ENCODE assay signal across 16 cellular contexts in the genomic region with DNA sequence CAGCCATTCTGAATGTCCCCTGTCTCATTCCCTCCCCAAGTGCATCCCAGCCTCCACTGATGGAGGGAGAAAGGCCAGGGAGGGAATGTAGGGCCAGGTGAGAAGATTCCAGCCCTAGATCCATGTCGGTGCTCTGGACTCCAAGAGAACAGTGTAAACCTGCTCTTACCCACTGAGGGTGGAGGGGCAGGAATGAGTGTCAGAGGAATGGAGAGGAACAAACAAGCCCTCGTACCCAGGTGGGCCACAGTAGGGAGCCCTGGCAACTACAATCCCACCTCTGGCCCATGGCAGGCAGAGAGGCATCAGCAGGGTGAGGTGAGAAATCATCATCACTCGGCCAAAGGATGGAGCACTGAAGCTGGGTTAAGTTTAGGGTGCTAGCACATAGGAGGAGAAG. TPM values are rescaled to one million over a fixed set of nuclear protein-coding genes. Genes with fewer than 3 reads are reported as not detected.
DNase-seq lines count a peak whose midpoint lies in the region; ATAC-seq and TF ChIP-seq lines count a peak whose summit lies in the region.
"Had no signal": no experiment of that assay in that cellular context is flagged by ENCODE, and none has a peak within 500 bp of the region (broad histone marks: within the 10 kb centered on the region; RNA-seq: fewer than 3 reads in every experiment).

No MANE protein-coding gene starts in this region.

- H3K27ac ChIP-seq in CD4-positive, alpha-beta T cell (ENCODE audit: low read depth, low read length): no peak overlapping the region
- H3K27ac ChIP-seq in trophoblast cell (ENCODE audit: low read depth, low read length) (no peak overlapping the region), Karpas-422 (ENCODE audit: low read length) (no peak overlapping the region)
- H3K27ac ChIP-seq: upper lobe of right lung, VCaP had no signal

- no peak overlapping the region for H2AK5ac ChIP-seq in trophoblast cell (ENCODE audit: low read length)

- CTCF ChIA-PET in CD4-positive, alpha-beta T cell (lab: Charles Lee): interaction anchor here (0.5 to 3.7 kb wide), 3 partner anchors 49 to 84 kb away, joined by 4 to 52 read pairs (median 5); partner anchors contain the start of gene DDX27

- peak overlapping the region; percentile 49 for H3K27ac Mint-ChIP-seq in CD4-positive, alpha-beta T cell
- H3K27ac Mint-ChIP-seq in T-helper 17 cell: peak overlapping the region; percentile 6
- H3K27ac Mint-ChIP-seq: activated T-helper 1 cell treated with anti-CD3 and anti-CD28 coated beads, Interleukin-12 subunit alpha, Interleukin-12 subunit beta, Interleukin-2, Interleukin-4 antibody, amounts not matched to agents 30 ng/mL and 10 ng/mL and 1 ng/mL, durations not matched to agents 14 hours and 24 hours and 36 hours had no signal

- H4K20me1 ChIP-seq in Karpas-422 (ENCODE audit: insufficient read depth, low read depth, low read length): no peaks in the 10 kb centered on the region

- no peak overlapping the region for H2BK120ac ChIP-seq in trophoblast cell (ENCODE audit: insufficient read depth, low read length, poor library complexity)

- no CpG with 5 or more reads among the region's 3 CpGs for WGBS in trophoblast cell (ENCODE audit: extremely low coverage, insufficient coverage, insufficient read length)

- no peaks in the 10 kb centered on the region for H3K9me3 ChIP-seq in CD4-positive, alpha-beta T cell (ENCODE audit: control insufficient read depth, low read length)
- H3K9me3 ChIP-seq in T-helper 17 cell (ENCODE audit: control insufficient read depth, low read length, poor library complexity, severe bottlenecking) (no peaks in the 10 kb centered on the region), iPS-15b (ENCODE audit: control insufficient read depth, insufficient read depth, low read length) (no peaks in the 10 kb centered on the region), trophoblast cell (ENCODE audit: insufficient read depth, low read depth, low read length) (peaks cover 2% of the 10 kb centered on the region), Karpas-422 (ENCODE audit: low read length) (no peaks in the 10 kb centered on the region)
- H3K9me3 ChIP-seq: adrenal gland, upper lobe of right lung had no signal

- H3K14ac ChIP-seq in trophoblast cell (ENCODE audit: low read length): no peak overlapping the region

- H3K36me3 ChIP-seq in iPS-15b (ENCODE audit: control insufficient read depth, insufficient read depth, low read length): peaks cover 3% of the 10 kb centered on the region
- peaks cover 14 to 18% of the 10 kb centered on the region in 2 experiments for H3K36me3 ChIP-seq in trophoblast cell (ENCODE audit: control insufficient read depth in 1 of 2, insufficient read depth in 2 of 2, low read length in 2 of 2)
- peaks cover 7% of the 10 kb centered on the region; the same call in 1 of the 2 replicates for H3K36me3 ChIP-seq in Karpas-422 (ENCODE audit: insufficient read depth, low read length)

- H2AFZ ChIP-seq in trophoblast cell (ENCODE audit: insufficient read depth, low read length, poor library complexity) (no peak overlapping the region), Karpas-422 (ENCODE audit: low read length) (no peak overlapping the region)

- H3K9me3 Mint-ChIP-seq in CD4-positive, alpha-beta T cell: no peaks in the 10 kb centered on the region
- H3K9me3 Mint-ChIP-seq: activated T-helper 1 cell treated with anti-CD3 and anti-CD28 coated beads, Interleukin-12 subunit alpha, Interleukin-12 subunit beta, Interleukin-2, Interleukin-4 antibody, amounts not matched to agents 30 ng/mL and 10 ng/mL and 1 ng/mL, durations not matched to agents 14 hours and 24 hours and 36 hours; IgD-negative memory B cell; memory B cell had no signal

- no peak overlapping the region for H2BK12ac ChIP-seq in trophoblast cell (ENCODE audit: low read length)

- H2BK5ac ChIP-seq in trophoblast cell (ENCODE audit: low read depth, low read length, poor library complexity): no peak overlapping the region

- H3K9ac ChIP-seq in iPS-15b (ENCODE audit: low read depth, low read length): peak overlapping the region; percentile 13
- peak overlapping the region; percentile 20 for H3K9ac ChIP-seq in trophoblast cell (ENCODE audit: low read length)
- H3K9ac ChIP-seq in Karpas-422 (ENCODE audit: low read length): no peak overlapping the region

- no peaks in the 10 kb centered on the region for H3K27me3 ChIP-seq in CD4-positive, alpha-beta T cell (ENCODE audit: control insufficient read depth, insufficient read depth, low read length)
- H3K27me3 ChIP-seq in iPS-15b (ENCODE audit: control insufficient read depth, insufficient read depth, low read length): no peaks in the 10 kb centered on the region
- no peaks in the 10 kb centered on the region for H3K27me3 ChIP-seq in trophoblast cell (ENCODE audit: insufficient read depth, low read length)
- H3K27me3 ChIP-seq in Karpas-422 (ENCODE audit: low read length): no peaks in the 10 kb centered on the region
- H3K27me3 ChIP-seq: adrenal gland, upper lobe of right lung had no signal

- H3K36me3 Mint-ChIP-seq in CD4-positive, alpha-beta T cell (ENCODE audit: low read depth): peaks cover 72% of the 10 kb centered on the region
- H3K36me3 Mint-ChIP-seq in T-helper 17 cell (ENCODE audit: low read depth): peaks cover 8% of the 10 kb centered on the region
- H3K36me3 Mint-ChIP-seq: IgD-negative memory B cell had no signal

- intact Hi-C loops in CD4-positive, alpha-beta T cell (cut with DNase I, micrococcal nuclease): loop anchor here (1.0 to 2.0 kb wide), 3 partner anchors 53 to 84 kb away; no protein-coding TSS in a partner anchor

- ATAC-seq in CD4-positive, alpha-beta T cell (ENCODE audit: poor library complexity): no peak
- ATAC-seq in T-helper 17 cell (no peak), GM18502 (IDR thresholded peaks at IDR 0.05; ENCODE audit: poor library complexity, unreplicated experiment) (no peak)
- ATAC-seq: stimulated activated naive CD8-positive, alpha-beta T cell treated with anti-CD3 and anti-CD28 coated beads, Interleukin-15, Interleukin-2, amounts not matched to agents 100 U/mL and 50 U/mL, for 24 hours had no signal

- H4K8ac ChIP-seq in trophoblast cell (ENCODE audit: low read depth, low read length): no peak overlapping the region

- H4K12ac ChIP-seq in trophoblast cell (ENCODE audit: low read depth, low read length): no peak overlapping the region

- H3K18ac ChIP-seq in trophoblast cell (ENCODE audit: low read length): no peak overlapping the region

- H3K79me2 ChIP-seq in trophoblast cell (ENCODE audit: control insufficient read depth, insufficient read depth, low read length, poor library complexity) (no peaks in the 10 kb centered on the region), Karpas-422 (ENCODE audit: low read length) (peaks cover 24% of the 10 kb centered on the region)

- no peaks in the 10 kb centered on the region for H3K79me1 ChIP-seq in trophoblast cell (ENCODE audit: low read length)

- H3K4me3 Mint-ChIP-seq in CD4-positive, alpha-beta T cell: no peak overlapping the region
- H3K4me3 Mint-ChIP-seq in T-helper 17 cell: no peak overlapping the region
- H3K4me3 Mint-ChIP-seq: activated T-helper 1 cell treated with anti-CD3 and anti-CD28 coated beads, Interleukin-12 subunit alpha, Interleukin-12 subunit beta, Interleukin-2, Interleukin-4 antibody, amounts not matched to agents 30 ng/mL and 10 ng/mL and 1 ng/mL, durations not matched to agents 14 hours and 24 hours and 36 hours; IgD-negative memory B cell; memory B cell had no signal

- peaks cover 21% of the 10 kb centered on the region for H3K4me1 Mint-ChIP-seq in CD4-positive, alpha-beta T cell (ENCODE audit: low read depth)
- peaks cover 14% of the 10 kb centered on the region for H3K4me1 Mint-ChIP-seq in T-helper 17 cell

- DNase-seq in CD4-positive, alpha-beta T cell: no peak
- DNase-seq in T-helper 17 cell (no peak), trophoblast cell (no peak), Karpas-422 (no peak), DMS114 treated with DMSO at 0.1 percent for 48 hours (lab: John Stamatoyannopoulos, UW; ENCODE audit: unreplicated experiment) (no peak), dermis blood vessel endothelial cell (no peak)
- DNase-seq: activated CD8-positive, alpha-beta memory T cell treated with anti-CD3 and anti-CD28 coated beads for 24 hours; stimulated activated naive CD8-positive, alpha-beta T cell treated with anti-CD3 and anti-CD28 coated beads, Interleukin-15, Interleukin-2, amounts not matched to agents 100 U/mL and 50 U/mL, for 24 hours; upper lobe of right lung had no signal

- no peaks in the 10 kb centered on the region for H3K9me2 ChIP-seq in Karpas-422 (replicated peaks; ENCODE audit: insufficient read depth, low read length)

- POLR2A ChIA-PET in CD4-positive, alpha-beta T cell (lab: Charles Lee): interaction anchor here (1.2 to 1.7 kb wide), 4 partner anchors 53 to 85 kb away, joined by 4 to 13 read pairs (median 7); partner anchors contain the start of genes DDX27 and STAU1

- H3K27me3 Mint-ChIP-seq in CD4-positive, alpha-beta T cell: no peaks in the 10 kb centered on the region
- H3K27me3 Mint-ChIP-seq in T-helper 17 cell: no peaks in the 10 kb centered on the region
- H3K27me3 Mint-ChIP-seq: IgD-negative memory B cell, memory B cell had no signal

- no peak overlapping the region for H3K4me3 ChIP-seq in iPS-15b (ENCODE audit: low read depth, low read length)
- H3K4me3 ChIP-seq in trophoblast cell (ENCODE audit: low read depth, low read length): no peak overlapping the region
- no peak overlapping the region for H3K4me3 ChIP-seq in Karpas-422 (ENCODE audit: low read length)
- H3K4me3 ChIP-seq: adrenal gland, upper lobe of right lung had no signal

- TF ChIP-seq CTCF in CD4-positive, alpha-beta T cell (IDR thresholded peaks at IDR 0.05): no peak

- no peak overlapping the region for H3K4ac ChIP-seq in trophoblast cell (ENCODE audit: low read depth, low read length)

- H3K4me2 ChIP-seq in trophoblast cell (ENCODE audit: low read length) (no peak overlapping the region), Karpas-422 (ENCODE audit: low read depth, low read length, poor library complexity, severe bottlenecking) (no peak overlapping the region)

- H4K91ac ChIP-seq in trophoblast cell (ENCODE audit: low read depth, low read length): no peak overlapping the region

- no peaks in the 10 kb centered on the region for H3K4me1 ChIP-seq in iPS-15b (ENCODE audit: control insufficient read depth, insufficient read depth, low read length)
- no peaks in the 10 kb centered on the region for H3K4me1 ChIP-seq in trophoblast cell (ENCODE audit: control insufficient read depth in 1 of 2, insufficient read depth in 2 of 2, low read length in 2 of 2)
- H3K4me1 ChIP-seq in Karpas-422 (ENCODE audit: low read length): no peaks in the 10 kb centered on the region

- H3K23ac ChIP-seq in trophoblast cell (ENCODE audit: low read length): no peak overlapping the region

RNA-seq across cellular contexts. Expression of gene STAU1, which starts 54.6 kb away (rescaled TPM):
- total RNA-seq in CD4-positive, alpha-beta T cell: 10 to 100 TPM; 61.4 to 65.8 TPM
- total RNA-seq in T-helper 17 cell (10 to 100 TPM; 45.6 to 62.5 TPM), dermis blood vessel endothelial cell (51.1 and 102 TPM in 2 replicates)
- 90.8 and 93.2 TPM in 2 replicates for polyA plus RNA-seq in trophoblast cell (2013)
- 30.6 and 34.0 TPM in 2 replicates for total RNA-seq in Karpas-422 (2014; rRNA removed; shearing (Covaris generic); ENCODE audit: low replicate concordance)
